Comparison of ENCODE assay signal across 1 cellular context in the genomic region with DNA sequence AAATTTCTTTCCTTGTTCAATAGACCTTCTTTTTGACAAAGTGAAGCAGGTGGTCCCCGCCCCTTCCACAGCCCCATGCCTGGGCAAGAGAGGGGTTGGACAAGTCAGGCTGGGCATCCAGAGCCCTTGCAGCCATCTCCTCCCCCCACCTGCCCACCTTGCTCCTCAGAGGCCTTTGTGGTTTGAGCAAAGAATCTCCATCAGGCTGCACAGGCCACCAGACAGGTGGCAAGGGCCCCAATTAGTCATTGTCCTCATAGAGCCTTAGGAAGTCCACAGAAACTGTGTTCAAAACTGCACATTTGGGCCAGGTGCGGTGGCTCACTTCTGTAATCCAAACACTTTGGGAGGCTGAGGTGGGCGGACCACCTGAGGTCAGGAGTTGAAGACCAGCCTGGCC.
TF ChIP-seq lines count a peak whose summit lies in the region.

No MANE protein-coding gene starts in this region.

TF ChIP-seq in IMR-90, 13 proteins besides CTCF, POLR2A, EP300 and RAD21:
- TF ChIP-seq MAFK (IDR thresholded peaks at IDR 0.05; ENCODE audit: low read depth, low read length) = no peak
- no peak for TF ChIP-seq BHLHE40 (IDR thresholded peaks at IDR 0.05; ENCODE audit: low read depth, low read length)
- no peak for TF ChIP-seq SMC3 (IDR thresholded peaks at IDR 0.05; ENCODE audit: low read depth, low read length)
- no peak for TF ChIP-seq RFX5 (IDR thresholded peaks at IDR 0.05; ENCODE audit: low read depth, low read length)
- TF ChIP-seq, protein P1, sequence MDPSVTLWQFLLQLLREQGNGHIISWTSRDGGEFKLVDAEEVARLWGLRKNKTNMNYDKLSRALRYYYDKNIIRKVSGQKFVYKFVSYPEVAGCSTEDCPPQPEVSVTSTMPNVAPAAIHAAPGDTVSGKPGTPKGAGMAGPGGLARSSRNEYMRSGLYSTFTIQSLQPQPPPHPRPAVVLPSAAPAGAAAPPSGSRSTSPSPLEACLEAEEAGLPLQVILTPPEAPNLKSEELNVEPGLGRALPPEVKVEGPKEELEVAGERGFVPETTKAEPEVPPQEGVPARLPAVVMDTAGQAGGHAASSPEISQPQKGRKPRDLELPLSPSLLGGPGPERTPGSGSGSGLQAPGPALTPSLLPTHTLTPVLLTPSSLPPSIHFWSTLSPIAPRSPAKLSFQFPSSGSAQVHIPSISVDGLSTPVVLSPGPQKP (IDR thresholded peaks at IDR 0.05; ENCODE audit: borderline replicate concordance, low read depth, low read length) = no peak
- no peak for TF ChIP-seq MAZ (IDR thresholded peaks at IDR 0.05; ENCODE audit: borderline replicate concordance, low read depth, low read length)
- no peak for TF ChIP-seq CHD1 (IDR thresholded peaks at IDR 0.05; ENCODE audit: low read depth, low read length)
- no peak for TF ChIP-seq MXI1 (IDR thresholded peaks at IDR 0.05; ENCODE audit: borderline replicate concordance, low read depth, low read length)
- TF ChIP-seq FOS (IDR thresholded peaks at IDR 0.05; ENCODE audit: low read depth, low read length) = no peak
- no peak for TF ChIP-seq RCOR1 (IDR thresholded peaks at IDR 0.05; ENCODE audit: insufficient replicate concordance, low read length)
- no peak for TF ChIP-seq CEBPB (IDR thresholded peaks at IDR 0.05; ENCODE audit: low read depth, low read length)
- TF ChIP-seq, protein P2, sequence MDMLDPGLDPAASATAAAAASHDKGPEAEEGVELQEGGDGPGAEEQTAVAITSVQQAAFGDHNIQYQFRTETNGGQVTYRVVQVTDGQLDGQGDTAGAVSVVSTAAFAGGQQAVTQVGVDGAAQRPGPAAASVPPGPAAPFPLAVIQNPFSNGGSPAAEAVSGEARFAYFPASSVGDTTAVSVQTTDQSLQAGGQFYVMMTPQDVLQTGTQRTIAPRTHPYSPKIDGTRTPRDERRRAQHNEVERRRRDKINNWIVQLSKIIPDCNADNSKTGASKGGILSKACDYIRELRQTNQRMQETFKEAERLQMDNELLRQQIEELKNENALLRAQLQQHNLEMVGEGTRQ (IDR thresholded peaks at IDR 0.05; ENCODE audit: low read depth, low read length) = no peak
